Comparison of ENCODE assay signal across 8 cellular contexts in genomic region chr11:2268911-2269600, GRCh38. TPM values are rescaled to one million over a fixed set of nuclear protein-coding genes. Genes with fewer than 3 reads are reported as not detected.
DNase-seq lines count a peak whose midpoint lies in the region; ATAC-seq, FAIRE-seq and TF ChIP-seq lines count a peak whose summit lies in the region.

No MANE protein-coding gene starts in this region.

- TF ChIP-seq POLR2A in endothelial cell of umbilical vein (IDR thresholded peaks at IDR 0.05; ENCODE audit: low read depth, low read length): no peak

- peak overlapping the region; percentile 37 for H3K4me3 Mint-ChIP-seq in activated CD4-positive, alpha-beta memory T cell treated with anti-CD3 and anti-CD28 coated beads, Interleukin-2, amount 10 ng/mL, durations not matched to agents 7 days and 5 days
- peak overlapping the region; percentile 61 to 85 (median 78) for H3K4me3 Mint-ChIP-seq in naive B cell
- peak overlapping the region; percentile 72 for H3K4me3 Mint-ChIP-seq in stimulated activated memory B cell treated with anti-CD40 and anti-IgM and Interleukin-4, amounts not matched to agents 10 μg/mL and 1 μg/mL and 100 μg/mL, for 72 hours

- peaks cover 33% of the 10 kb centered on the region for H3K4me1 Mint-ChIP-seq in activated CD4-positive, alpha-beta memory T cell treated with anti-CD3 and anti-CD28 coated beads, Interleukin-2, amount 10 ng/mL, durations not matched to agents 7 days and 5 days
- H3K4me1 Mint-ChIP-seq in naive B cell: peaks cover 22 to 44% (median 28%) of the 10 kb centered on the region in 3 donors
- H3K4me1 Mint-ChIP-seq in stimulated activated memory B cell treated with anti-CD40 and anti-IgM and Interleukin-4, amounts not matched to agents 10 μg/mL and 1 μg/mL and 100 μg/mL, for 72 hours: peaks cover 39% of the 10 kb centered on the region

- H3K9me3 ChIP-seq in AG04450 (ENCODE audit: control insufficient read depth, insufficient read depth, low read length) (no peaks in the 10 kb centered on the region; the same call in 1 of the 2 replicates), endothelial cell of umbilical vein (replicated peaks; ENCODE audit: control insufficient read depth, insufficient read depth, low read length) (no peaks in the 10 kb centered on the region)

- H3K4me3 ChIP-seq in AG04450 (ENCODE audit: low read depth, low read length) (peak overlapping the region; percentile 37), endothelial cell of umbilical vein (replicated peaks in 1 of 3; ENCODE audit: insufficient read depth in 1 of 3, low read depth in 1 of 3, low read length in 3 of 3) (no peak overlapping the region)

- H3K27ac Mint-ChIP-seq in activated CD4-positive, alpha-beta memory T cell treated with anti-CD3 and anti-CD28 coated beads, Interleukin-2, amount 10 ng/mL, durations not matched to agents 7 days and 5 days: no peak overlapping the region
- no peak overlapping the region for H3K27ac Mint-ChIP-seq in naive B cell
- peak overlapping the region; percentile 23 for H3K27ac Mint-ChIP-seq in stimulated activated memory B cell treated with anti-CD40 and anti-IgM and Interleukin-4, amounts not matched to agents 10 μg/mL and 1 μg/mL and 100 μg/mL, for 72 hours

- CTCF ChIA-PET in AG04450 (lab: Charles Lee) (no interaction called here), endothelial cell of umbilical vein (lab: Charles Lee) (interaction anchor here (0.9 kb wide), 1 partner anchor 11 kb away, joined by 3 read pairs; no protein-coding TSS in a partner anchor)
- CTCF ChIA-PET in activated CD4-positive, alpha-beta memory T cell treated with anti-CD3 and anti-CD28 coated beads, Interleukin-2, amount 10 ng/mL, durations not matched to agents 7 days and 5 days (lab: Charles Lee): interaction anchor here (2.3 kb wide), 1 partner anchor 36 kb away, joined by 9 read pairs; no protein-coding TSS in a partner anchor

- in situ Hi-C loops in KBM-7 (cut with MboI; ENCODE audit: low pct_unique_long_range_greater_than_20kb, low sequenced_read_pairs): no loop called here

- POLR2A ChIA-PET in AG04450 (lab: Yijun Ruan, JAX): interaction anchor here (0.9 kb wide), 1 partner anchor 109 kb away, joined by 3 read pairs; no protein-coding TSS in a partner anchor
- POLR2A ChIA-PET in activated CD4-positive, alpha-beta memory T cell treated with anti-CD3 and anti-CD28 coated beads, Interleukin-2, amount 10 ng/mL, durations not matched to agents 7 days and 5 days (lab: Charles Lee): interaction anchor here (0.8 to 1.1 kb wide), 2 partner anchors 9 to 31 kb away, joined by 3 to 4 read pairs; no protein-coding TSS in a partner anchor
- POLR2A ChIA-PET in endothelial cell of umbilical vein (lab: Charles Lee): no interaction called here

- TF ChIP-seq CTCF in AG04450 (IDR thresholded peaks at IDR 0.05; ENCODE audit: low read depth, low read length) (no peak), endothelial cell of umbilical vein (IDR thresholded peaks at IDR 0.05; ENCODE audit: extremely low read depth in 1 of 2, insufficient read depth in 1 of 2, low read depth in 1 of 2, low read length in 2 of 2) (no peak)

- peak; percentile 25 for ATAC-seq in naive B cell (ENCODE audit: low read depth in 2 of 2)
- peak; percentile 63 for ATAC-seq in stimulated activated memory B cell treated with anti-CD40 and anti-IgM and Interleukin-4, amounts not matched to agents 10 μg/mL and 1 μg/mL and 100 μg/mL, for 72 hours
- no peak for ATAC-seq in HG02981 (IDR thresholded peaks at IDR 0.05; ENCODE audit: unreplicated experiment)

- no peaks in the 10 kb centered on the region for H3K36me3 ChIP-seq in endothelial cell of umbilical vein (ENCODE audit: control insufficient read depth in 2 of 2, extremely low read depth in 1 of 2, insufficient read depth in 2 of 2, low read length in 2 of 2)

- H3K9me1 ChIP-seq in endothelial cell of umbilical vein (replicated peaks; ENCODE audit: control insufficient read depth, extremely low read depth, insufficient read depth, low read length): no peaks in the 10 kb centered on the region

- dilution Hi-C loops in endothelial cell of umbilical vein (cut with MboI; ENCODE audit: extremely low pct_ligation_motif_present, low sequenced_read_pairs): no loop called here

- H3K27me3 ChIP-seq in AG04450 (ENCODE audit: control insufficient read depth, insufficient read depth, low read length): peaks cover 41% of the 10 kb centered on the region
- H3K27me3 ChIP-seq in endothelial cell of umbilical vein (ENCODE audit: control insufficient read depth in 2 of 2, insufficient read depth in 2 of 2, low read length in 2 of 2): peaks cover 30 to 37% of the 10 kb centered on the region in 2 experiments

- H3K4me1 ChIP-seq in endothelial cell of umbilical vein (ENCODE audit: control insufficient read depth, extremely low read depth, insufficient read depth, low read length): no peaks in the 10 kb centered on the region

- no peaks in the 10 kb centered on the region for H3K9me3 Mint-ChIP-seq in activated CD4-positive, alpha-beta memory T cell treated with anti-CD3 and anti-CD28 coated beads, Interleukin-2, amount 10 ng/mL, durations not matched to agents 7 days and 5 days
- no peaks in the 10 kb centered on the region for H3K9me3 Mint-ChIP-seq in naive B cell
- no peaks in the 10 kb centered on the region for H3K9me3 Mint-ChIP-seq in stimulated activated memory B cell treated with anti-CD40 and anti-IgM and Interleukin-4, amounts not matched to agents 10 μg/mL and 1 μg/mL and 100 μg/mL, for 72 hours

- intact Hi-C loops in endothelial cell of umbilical vein (cut with micrococcal nuclease): no loop called here

- no TSS peak for BruUV-seq in endothelial cell of umbilical vein (replicated peaks; lab: Mats Ljungman, UMichigan)

- H3K27me3 Mint-ChIP-seq in activated CD4-positive, alpha-beta memory T cell treated with anti-CD3 and anti-CD28 coated beads, Interleukin-2, amount 10 ng/mL, durations not matched to agents 7 days and 5 days: peaks cover 41% of the 10 kb centered on the region
- peaks cover 4 to 32% (median 27%) of the 10 kb centered on the region in 3 donors for H3K27me3 Mint-ChIP-seq in naive B cell
- peaks cover 37% of the 10 kb centered on the region for H3K27me3 Mint-ChIP-seq in stimulated activated memory B cell treated with anti-CD40 and anti-IgM and Interleukin-4, amounts not matched to agents 10 μg/mL and 1 μg/mL and 100 μg/mL, for 72 hours

- DNase-seq in AG04450 (ENCODE audit: low read depth, low spot score): no peak
- peak; percentile 57 for DNase-seq in KBM-7
- peak; percentile 62 for DNase-seq in activated CD4-positive, alpha-beta memory T cell treated with anti-CD3 and anti-CD28 coated beads, Interleukin-2, amount 10 ng/mL, durations not matched to agents 7 days and 5 days
- no peak for DNase-seq in endothelial cell of umbilical vein (ENCODE audit: low read depth, low spot score)
- peak; percentile 38 for DNase-seq in naive B cell
- DNase-seq in OCI-M2 (lab: John Stamatoyannopoulos, UW; ENCODE audit: unreplicated experiment): no peak

- no peaks in the 10 kb centered on the region for H3K36me3 Mint-ChIP-seq in activated CD4-positive, alpha-beta memory T cell treated with anti-CD3 and anti-CD28 coated beads, Interleukin-2, amount 10 ng/mL, durations not matched to agents 7 days and 5 days (ENCODE audit: low read depth)
- H3K36me3 Mint-ChIP-seq in naive B cell: no peaks in the 10 kb centered on the region
- no peaks in the 10 kb centered on the region for H3K36me3 Mint-ChIP-seq in stimulated activated memory B cell treated with anti-CD40 and anti-IgM and Interleukin-4, amounts not matched to agents 10 μg/mL and 1 μg/mL and 100 μg/mL, for 72 hours

- no peak overlapping the region for H2AFZ ChIP-seq in endothelial cell of umbilical vein (ENCODE audit: low read depth, low read length)

- H3K79me2 ChIP-seq in endothelial cell of umbilical vein (ENCODE audit: control insufficient read depth, insufficient read depth, low read length): no peaks in the 10 kb centered on the region

- H3K27ac ChIP-seq in AG04450 (ENCODE audit: low read depth, low read length): no peak overlapping the region
- no peak overlapping the region for H3K27ac ChIP-seq in endothelial cell of umbilical vein (ENCODE audit: insufficient read depth, low read depth, low read length)

- no peak overlapping the region for H3K4me2 ChIP-seq in endothelial cell of umbilical vein (ENCODE audit: insufficient read depth, low read length)

- FAIRE-seq in endothelial cell of umbilical vein (lab: Jason Lieb, UNC): no peak

- no peaks in the 10 kb centered on the region for H4K20me1 ChIP-seq in endothelial cell of umbilical vein (replicated peaks; ENCODE audit: control insufficient read depth, extremely low read depth, insufficient read depth, low read length)

- no peak overlapping the region for H3K9ac ChIP-seq in endothelial cell of umbilical vein (replicated peaks; ENCODE audit: extremely low read depth, insufficient read depth, low read length)

RNA-seq across cellular contexts. Expression of gene ASCL2, which starts 1.3 kb away (rescaled TPM):
- not detected in 2 replicates for polyA plus RNA-seq in AG04450 (2011; rRNA removed)
- not detected in 2 replicates for polyA minus RNA-seq in AG04450 (2011; rRNA and poly(A)+ RNA removed)
- total RNA-seq in activated CD4-positive, alpha-beta memory T cell treated with anti-CD3 and anti-CD28 coated beads, Interleukin-2, amount 10 ng/mL, durations not matched to agents 7 days and 5 days: under 1 TPM; 0.35 to 0.68 TPM
- not detected in 2 replicates for total RNA-seq in endothelial cell of umbilical vein
- not detected in 2 replicates for polyA plus RNA-seq in endothelial cell of umbilical vein
- not detected in 2 replicates for polyA plus RNA-seq in endothelial cell of umbilical vein (2011; cell fraction: cytosol; rRNA removed)
- not detected in 2 replicates for polyA plus RNA-seq in endothelial cell of umbilical vein (2011; cell fraction: nucleus; rRNA removed)
- not detected in 2 replicates for polyA plus RNA-seq in endothelial cell of umbilical vein (2012)
- polyA minus RNA-seq in endothelial cell of umbilical vein: not detected in 2 replicates
- polyA minus RNA-seq in endothelial cell of umbilical vein (2011; cell fraction: cytosol; rRNA and poly(A)+ RNA removed): not detected
- polyA minus RNA-seq in endothelial cell of umbilical vein (2011; cell fraction: nucleus; rRNA and poly(A)+ RNA removed): not detected in 2 replicates
- polyA plus RNA-seq in naive B cell (ENCODE audit: low read depth in 6 of 6): 1 to 10 TPM in 1 of 6 donors, under 1 TPM in 4, not detected in 1; 0.35 to 1.7 (median 0.60) TPM

RNA-seq across cellular contexts. Expression of gene C11orf21, which starts 32.7 kb away (rescaled TPM):
- polyA plus RNA-seq in AG04450 (2011; rRNA removed) (not detected in 2 replicates), endothelial cell of umbilical vein (not detected in 2 replicates), naive B cell (ENCODE audit: low read depth in 6 of 6) (10 to 100 TPM in 3 of 6 donors, 1 to 10 TPM in 3; 8.3 to 15.4 (median 10.2) TPM)
- polyA minus RNA-seq in AG04450 (2011; rRNA and poly(A)+ RNA removed): not detected in 2 replicates
- total RNA-seq in activated CD4-positive, alpha-beta memory T cell treated with anti-CD3 and anti-CD28 coated beads, Interleukin-2, amount 10 ng/mL, durations not matched to agents 7 days and 5 days: 10 to 100 TPM; 66.0 to 68.3 TPM
- total RNA-seq in endothelial cell of umbilical vein: not detected in 2 replicates
- not detected in 2 replicates for polyA plus RNA-seq in endothelial cell of umbilical vein (2011; cell fraction: cytosol; rRNA removed)
- polyA plus RNA-seq in endothelial cell of umbilical vein (2011; cell fraction: nucleus; rRNA removed): not detected in 2 replicates
- not detected in 2 replicates for polyA plus RNA-seq in endothelial cell of umbilical vein (2012)
- not detected in 2 replicates for polyA minus RNA-seq in endothelial cell of umbilical vein
- polyA minus RNA-seq in endothelial cell of umbilical vein (2011; cell fraction: cytosol; rRNA and poly(A)+ RNA removed): not detected
- polyA minus RNA-seq in endothelial cell of umbilical vein (2011; cell fraction: nucleus; rRNA and poly(A)+ RNA removed): not detected in 2 replicates

RNA-seq across cellular contexts. Expression of gene TSPAN32, which starts 32.8 kb away (rescaled TPM):
- polyA plus RNA-seq in AG04450 (2011; rRNA removed) (0.10 and 0.14 TPM in 2 replicates), endothelial cell of umbilical vein (not detected in 2 replicates), naive B cell (ENCODE audit: low read depth in 6 of 6) (10 to 100 TPM in 4 of 6 donors, 1 to 10 TPM in 2; 6.5 to 24.0 (median 13.5) TPM)
- 0.52 TPM in 1 of 2 replicates, not detected in the other for polyA minus RNA-seq in AG04450 (2011; rRNA and poly(A)+ RNA removed)
- total RNA-seq in activated CD4-positive, alpha-beta memory T cell treated with anti-CD3 and anti-CD28 coated beads, Interleukin-2, amount 10 ng/mL, durations not matched to agents 7 days and 5 days: 10 to 100 TPM; 48.0 to 50.1 TPM
- total RNA-seq in endothelial cell of umbilical vein: not detected in 2 replicates
- polyA plus RNA-seq in endothelial cell of umbilical vein (2011; cell fraction: cytosol; rRNA removed): not detected in 2 replicates
- polyA plus RNA-seq in endothelial cell of umbilical vein (2011; cell fraction: nucleus; rRNA removed): not detected in 2 replicates
- polyA plus RNA-seq in endothelial cell of umbilical vein (2012): not detected in 2 replicates
- not detected in 2 replicates for polyA minus RNA-seq in endothelial cell of umbilical vein
- polyA minus RNA-seq in endothelial cell of umbilical vein (2011; cell fraction: cytosol; rRNA and poly(A)+ RNA removed): not detected
- polyA minus RNA-seq in endothelial cell of umbilical vein (2011; cell fraction: nucleus; rRNA and poly(A)+ RNA removed): not detected in 2 replicates

Comparison
In these comparisons a context has a peak if more than half of its experiments do, and no peak if none do; other contexts are left out.
1. DNase-seq: peak in KBM-7 (single experiment), activated CD4-positive, alpha-beta memory T cell treated with anti-CD3 and anti-CD28 coated beads, Interleukin-2, amount 10 ng/mL, durations not matched to agents 7 days and 5 days (single experiment) and naive B cell (single experiment); none in AG04450 (single experiment), endothelial cell of umbilical vein (single experiment) and OCI-M2 (single experiment).
2. Peak in every context shown above with its lines, with median percentiles within 50 percentile points of each other: H3K4me3 Mint-ChIP-seq.